30 cellular contexts compared by ENCODE assay signal in the genomic region with DNA sequence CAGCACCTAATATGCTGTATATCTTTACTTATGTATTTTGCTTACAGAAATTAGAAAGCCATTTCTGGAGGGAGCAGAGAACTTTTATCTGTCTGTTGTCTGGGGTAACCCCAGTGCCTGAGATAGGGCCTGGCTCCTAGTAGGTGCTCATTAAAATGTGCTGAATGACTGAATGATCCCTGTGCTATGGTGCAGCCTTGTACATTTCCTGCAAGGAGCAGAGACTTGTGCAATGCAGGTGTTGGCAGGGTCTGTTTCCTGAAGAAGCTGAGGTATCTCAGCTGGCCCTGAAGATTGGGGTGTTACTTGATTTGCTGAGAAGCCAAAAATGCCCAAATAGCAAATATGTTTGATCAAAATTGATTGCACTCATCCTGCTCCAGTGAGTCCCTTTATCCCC.
"Had no signal": no experiment of that assay in that cellular context is flagged by ENCODE, and none has a peak within 500 bp of the region (broad histone marks: within the 10 kb centered on the region; RNA-seq: fewer than 3 reads in every experiment).

No MANE protein-coding gene starts in this region.

- H3K4me1 ChIP-seq: esophagus muscularis mucosa, foreskin keratinocyte, gastrocnemius medialis had no signal

- H3K27ac ChIP-seq: brain microvascular endothelial cell, esophagus muscularis mucosa, foreskin keratinocyte, gastrocnemius medialis had no signal

- DNase-seq: activated CD4-positive, alpha-beta T cell treated with anti-CD3 and anti-CD28 coated beads for 36 hours; activated CD4-positive, alpha-beta T cell treated with anti-CD3 and anti-CD28 coated beads, Interleukin-2, amount 10 ng/mL, durations not matched to agents 24 days and 14 days; activated CD4-positive, alpha-beta T cell treated with anti-CD3 and anti-CD28 coated beads, Interleukin-2, amount 50 U/mL, for 48 hours; activated CD4-positive, CD25-positive, alpha-beta regulatory T cell; activated CD4-positive, CD25-positive, alpha-beta regulatory T cell treated with anti-CD3 and anti-CD28 coated beads, Interleukin-2, amount 50 U/mL, for 72 hours; activated CD8-positive, alpha-beta memory T cell treated with anti-CD3 and anti-CD28 coated beads for 24 hours; activated CD8-positive, alpha-beta T cell treated with anti-CD3 and anti-CD28 coated beads for 36 hours; activated effector memory CD4-positive, alpha-beta T cell treated with Interleukin-2 at 50 U/mL for 16 hours; activated gamma-delta T cell treated with Interleukin-2 at 50 U/mL for 16 hours; activated naive CD4-positive, alpha-beta T cell treated with anti-CD3 and anti-CD28 coated beads, Interleukin-2, amount 50 U/mL, for 16 hours; activated naive CD4-positive, alpha-beta T cell treated with Interleukin-2 at 50 U/mL for 16 hours; activated T-cell treated with anti-CD3 and anti-CD28 coated beads, Interleukin-2, amount 50 U/mL, for 4 hours; amniotic stem cell; anterior cingulate cortex; brain microvascular endothelial cell; caudate nucleus; cortex of kidney; dermis blood vessel endothelial cell; effector CD4-positive, alpha-beta T cell; effector memory CD8-positive, alpha-beta T cell; erythroblast; foreskin keratinocyte; gastrocnemius medialis; glutamatergic neuron; T-helper 2 cell had no signal

- H3K27me3 ChIP-seq: brain microvascular endothelial cell had no signal

- H3K9me3 Mint-ChIP-seq: activated CD4-positive, alpha-beta T cell treated with anti-CD3 and anti-CD28 coated beads, Interleukin-2, amount 10 ng/mL, durations not matched to agents 24 days and 14 days; activated CD8-positive, alpha-beta T cell treated with anti-CD3 and anti-CD28 coated beads for 36 hours; activated T-cell treated with anti-CD3 and anti-CD28 coated beads, Interleukin-2, amount 50 U/mL, for 4 hours; activated T-helper 17 cell treated with anti-CD3 and anti-CD28 coated beads, Interleukin-2, amount 50 U/mL, for 72 hours; effector memory CD8-positive, alpha-beta T cell had no signal

- ATAC-seq: activated CD4-positive, alpha-beta T cell treated with anti-CD3 and anti-CD28 coated beads for 36 hours; activated CD8-positive, alpha-beta T cell treated with anti-CD3 and anti-CD28 coated beads for 36 hours; activated T-cell treated with anti-CD3 and anti-CD28 coated beads, Interleukin-2, amount 50 U/mL, for 4 hours; activated T-helper 17 cell treated with anti-CD3 and anti-CD28 coated beads, Interleukin-2, amount 50 U/mL, for 72 hours; effector memory CD8-positive, alpha-beta T cell; foreskin keratinocyte; gastrocnemius medialis had no signal

- H3K27ac Mint-ChIP-seq: activated CD4-positive, alpha-beta T cell treated with anti-CD3 and anti-CD28 coated beads for 36 hours; activated CD4-positive, alpha-beta T cell treated with anti-CD3 and anti-CD28 coated beads, Interleukin-2, amount 10 ng/mL, durations not matched to agents 24 days and 14 days; activated CD8-positive, alpha-beta T cell treated with anti-CD3 and anti-CD28 coated beads for 36 hours; activated naive CD8-positive, alpha-beta T cell; activated T-helper 17 cell treated with anti-CD3 and anti-CD28 coated beads, Interleukin-2, amount 50 U/mL, for 72 hours; effector memory CD8-positive, alpha-beta T cell had no signal

- H3K4me3 Mint-ChIP-seq: activated CD4-positive, alpha-beta T cell treated with anti-CD3 and anti-CD28 coated beads for 36 hours; activated CD4-positive, alpha-beta T cell treated with anti-CD3 and anti-CD28 coated beads, Interleukin-2, amount 10 ng/mL, durations not matched to agents 24 days and 14 days; activated CD8-positive, alpha-beta T cell treated with anti-CD3 and anti-CD28 coated beads for 36 hours; activated naive CD8-positive, alpha-beta T cell; activated T-cell treated with anti-CD3 and anti-CD28 coated beads, Interleukin-2, amount 50 U/mL, for 4 hours; activated T-helper 17 cell treated with anti-CD3 and anti-CD28 coated beads, Interleukin-2, amount 50 U/mL, for 72 hours; effector memory CD8-positive, alpha-beta T cell had no signal

- H3K4me3 ChIP-seq: esophagus muscularis mucosa, gastrocnemius medialis had no signal

- H3K9me3 ChIP-seq: esophagus muscularis mucosa, gastrocnemius medialis had no signal

- FAIRE-seq: astrocyte, colon had no signal

- H3K36me3 ChIP-seq: brain microvascular endothelial cell, esophagus muscularis mucosa, gastrocnemius medialis had no signal

- H3K36me3 Mint-ChIP-seq: activated naive CD8-positive, alpha-beta T cell had no signal

- H3K4me1 Mint-ChIP-seq: activated CD4-positive, alpha-beta T cell treated with anti-CD3 and anti-CD28 coated beads for 36 hours; activated CD4-positive, alpha-beta T cell treated with anti-CD3 and anti-CD28 coated beads, Interleukin-2, amount 10 ng/mL, durations not matched to agents 24 days and 14 days; activated T-helper 17 cell treated with anti-CD3 and anti-CD28 coated beads, Interleukin-2, amount 50 U/mL, for 72 hours had no signal
